In genomic region chr2:233802132-233802815, GRCh38 we compare ENCODE assay signal across 25 cellular contexts. TPM values are rescaled to one million over a fixed set of nuclear protein-coding genes. Genes with fewer than 3 reads are reported as not detected.
DNase-seq lines count a peak whose midpoint lies in the region; ATAC-seq, FAIRE-seq and TF ChIP-seq lines count a peak whose summit lies in the region.
"Had no signal": no experiment of that assay in that cellular context is flagged by ENCODE, and none has a peak within 500 bp of the region (broad histone marks: within the 10 kb centered on the region; RNA-seq: fewer than 3 reads in every experiment).

No MANE protein-coding gene starts in this region.

- TF ChIP-seq CTCF in A549 (IDR thresholded peaks at IDR 0.05) (no peak), hepatocyte (IDR thresholded peaks at IDR 0.05; ENCODE audit: poor library complexity) (no peak)

- no peaks in the 10 kb centered on the region for H3K79me2 ChIP-seq in hepatocyte

- H3K9me3 ChIP-seq in A549: no peaks in the 10 kb centered on the region
- no peaks in the 10 kb centered on the region for H3K9me3 ChIP-seq in hepatocyte (ENCODE audit: low read depth)
- H3K9me3 ChIP-seq: Caco-2 had no signal

- POLR2A ChIA-PET in A549 (lab: Yijun Ruan, JAX): no interaction called here

- H3K27me3 ChIP-seq in H7 (ENCODE audit: control insufficient read depth, insufficient read depth, low read length) (no peaks in the 10 kb centered on the region), hepatocyte (no peaks in the 10 kb centered on the region)
- H3K27me3 ChIP-seq: BLaER1 treated with 17β-estradiol and CSF1 and Interleukin-3, amounts not matched to agents 10 nM and 100 nM had no signal

- H3K36me3 ChIP-seq in H7 (replicated peaks; ENCODE audit: control insufficient read depth, insufficient read depth, low read length): no peaks in the 10 kb centered on the region
- H3K36me3 ChIP-seq in hepatocyte (replicated peaks; ENCODE audit: insufficient read depth, low read depth): no peaks in the 10 kb centered on the region
- H3K36me3 ChIP-seq: BLaER1 treated with 17β-estradiol and CSF1 and Interleukin-3, amounts not matched to agents 10 nM and 100 nM had no signal

- TF ChIP-seq RAD21 in A549 (conservative IDR thresholded peaks at IDR 0.05 in 1 of 2, IDR thresholded peaks at IDR 0.05 in 1 of 2): no peak

- H3K4me2 ChIP-seq in A549 (no peak overlapping the region), hepatocyte (no peak overlapping the region)
- H3K4me2 ChIP-seq: GM23338 had no signal

- peak overlapping the region; percentile 18 to 65; a peak in 3 of 6 replicates for H3K27ac ChIP-seq in A549
- H3K27ac ChIP-seq in hepatocyte: no peak overlapping the region
- H3K27ac ChIP-seq: BLaER1 treated with 17β-estradiol and CSF1 and Interleukin-3, amounts not matched to agents 10 nM and 100 nM; HL-60 had no signal

- H3K4me1 ChIP-seq in A549: peaks cover 8% of the 10 kb centered on the region
- H3K4me1 ChIP-seq in hepatocyte (ENCODE audit: insufficient read depth): no peaks in the 10 kb centered on the region
- H3K4me1 ChIP-seq: Caco-2 had no signal

- ATAC-seq in A549 (no peak), left lobe of liver (no peak), GM19324 (IDR thresholded peaks at IDR 0.05; ENCODE audit: low FRiP score, unreplicated experiment) (no peak), HG03139 (IDR thresholded peaks at IDR 0.05; ENCODE audit: unreplicated experiment) (no peak)
- ATAC-seq: GM23338, HepG2, K562, Panc1 had no signal

- TF ChIP-seq EP300 in A549 (IDR thresholded peaks at IDR 0.05): no peak

- FAIRE-seq in A549 (lab: Jason Lieb, UNC): no peak
- FAIRE-seq: HepG2, K562 had no signal

- CTCF ChIA-PET in A549 (lab: Yijun Ruan, JAX): interaction anchor here (0.9 kb wide), 1 partner anchor 30 kb away, joined by 3 read pairs; no protein-coding TSS in a partner anchor

- WGBS in A549 (ENCODE audit: missing lambda C conversion rate): 100% methylated on average over 2 of the region's 3 CpGs
- WGBS in hepatocyte (ENCODE audit: low lambda C conversion rate, missing lambda C conversion rate): 74% methylated on average over 3 of the region's 3 CpGs

- no peak overlapping the region for H2AFZ ChIP-seq in hepatocyte
- H2AFZ ChIP-seq: GM23338 had no signal

- no peaks in the 10 kb centered on the region for H4K20me1 ChIP-seq in hepatocyte (ENCODE audit: insufficient read depth, poor library complexity, severe bottlenecking)
- H4K20me1 ChIP-seq: BLaER1 treated with 17β-estradiol and CSF1 and Interleukin-3, amounts not matched to agents 10 nM and 100 nM had no signal

- DNase-seq in A549 (ENCODE audit: low read depth in 1 of 2, low spot score in 1 of 2) (no peak), H7 (peak; percentile 10), left lobe of liver (ENCODE audit: low spot score) (peak; percentile 22), hepatocyte (ENCODE audit: low spot score) (no peak)
- DNase-seq in stimulated activated CD8-positive, alpha-beta memory T cell treated with anti-CD3 and anti-CD28 coated beads, Interleukin-4, amount 100 ng/mL, for 48 hours: peak; percentile 20
- DNase-seq: Caco-2; CD4-positive, alpha-beta memory T cell; DMS 273 treated with DMSO at 0.1 percent for 48 hours; DMS79 treated with DMSO at 0.1 percent for 48 hours; HCEC 1CT; NCI-H1092 treated with DMSO at 0.1 percent for 48 hours; NCI-H146; NCI-H2029; NCI-H226; NCI-H510A treated with DMSO at 0.1 percent for 48 hours; NCI-H774; SIG-M5 had no signal

- no peaks in the 10 kb centered on the region for H3K9me2 ChIP-seq in hepatocyte (replicated peaks; ENCODE audit: insufficient read depth)

- H3K4me3 ChIP-seq in A549 (no peak overlapping the region), H7 (ENCODE audit: insufficient read depth, low read depth, low read length) (no peak overlapping the region), hepatocyte (no peak overlapping the region)
- H3K4me3 ChIP-seq: BLaER1 treated with 17β-estradiol and CSF1 and Interleukin-3, amounts not matched to agents 10 nM and 100 nM; GM23338; K562 had no signal

- TF ChIP-seq POLR2A in A549 (IDR thresholded peaks at IDR 0.05; ENCODE audit: low read length): no peak

TF ChIP-seq in A549, 52 proteins besides CTCF, POLR2A, EP300 and RAD21:
- TF ChIP-seq SMC3 (IDR thresholded peaks at IDR 0.05): no peak
- TF ChIP-seq EHMT2 (IDR thresholded peaks at IDR 0.05; ENCODE audit: low read depth): no peak
- TF ChIP-seq ELK1 (IDR thresholded peaks at IDR 0.05; ENCODE audit: low read depth, low read length): no peak

RNA-seq across cellular contexts. Expression of gene MROH2A, which starts 24.1 kb away (rescaled TPM):
- polyA plus RNA-seq in A549 (2011; rRNA removed) (0.63 and 0.71 TPM in 2 replicates), A549 (2017; fragmentation: RNase III; extraction: RNeasy Plus Mini Kit Qiagen cat#74134 plus additional on column Dnase treatment) (0.04 to 0.28 TPM (median 0.10 TPM) in 3 replicates), hepatocyte (not detected in 2 replicates)
- 0.25 and 0.26 TPM in 2 replicates for polyA plus RNA-seq in A549 (2012; cell fraction: cytosol; rRNA removed)
- polyA plus RNA-seq in A549 (2012; cell fraction: nucleus; rRNA removed): 0.30 and 0.58 TPM in 2 replicates
- polyA minus RNA-seq in A549 (2011; rRNA and poly(A)+ RNA removed): 0.54 TPM in 1 of 2 replicates, not detected in the other
- total RNA-seq in H7 (2014; rRNA removed; shearing (Covaris generic)): not detected in 2 replicates
- total RNA-seq in left lobe of liver (6.6 TPM), hepatocyte (not detected in 2 replicates)
- total RNA-seq: Caco-2; CD4-positive, alpha-beta memory T cell; GM23338; K562 had no signal
- polyA plus RNA-seq: CD4-positive, alpha-beta memory T cell; GM23338 had no signal

RNA-seq across cellular contexts. Expression of gene UGT1A1, which starts 42.2 kb away (rescaled TPM):
- 1.9 and 2.5 TPM in 2 replicates for polyA plus RNA-seq in A549 (2011; rRNA removed)
- polyA plus RNA-seq in A549 (2012; cell fraction: cytosol; rRNA removed): 0.75 and 0.96 TPM in 2 replicates
- polyA plus RNA-seq in A549 (2012; cell fraction: nucleus; rRNA removed): 0.64 and 0.89 TPM in 2 replicates
- 1.4 to 2.0 TPM (median 1.9 TPM) in 3 replicates for polyA plus RNA-seq in A549 (2017; fragmentation: RNase III; extraction: RNeasy Plus Mini Kit Qiagen cat#74134 plus additional on column Dnase treatment)
- 3.4 and 3.5 TPM in 2 replicates for polyA minus RNA-seq in A549 (2011; rRNA and poly(A)+ RNA removed)
- not detected in 2 replicates for total RNA-seq in H7 (2014; rRNA removed; shearing (Covaris generic))
- 152 TPM for total RNA-seq in left lobe of liver
- total RNA-seq in hepatocyte: 0.53 and 0.60 TPM in 2 replicates
- 0.51 and 0.91 TPM in 2 replicates for polyA plus RNA-seq in hepatocyte
- total RNA-seq: CD4-positive, alpha-beta memory T cell; GM23338; K562 had no signal
- polyA plus RNA-seq: CD4-positive, alpha-beta memory T cell; GM23338; K562 had no signal

RNA-seq across cellular contexts. Expression of gene HJURP, which starts 52.1 kb away (rescaled TPM):
- polyA plus RNA-seq in A549 (2011; rRNA removed) (111 and 119 TPM in 2 replicates), A549 (2017; fragmentation: RNase III; extraction: RNeasy Plus Mini Kit Qiagen cat#74134 plus additional on column Dnase treatment) (102 to 109 TPM (median 103 TPM) in 3 replicates), hepatocyte (2.7 and 3.6 TPM in 2 replicates)
- polyA plus RNA-seq in A549 (2012; cell fraction: cytosol; rRNA removed): 118 and 128 TPM in 2 replicates
- 310 and 320 TPM in 2 replicates for polyA plus RNA-seq in A549 (2012; cell fraction: nucleus; rRNA removed)
- 230 and 268 TPM in 2 replicates for polyA minus RNA-seq in A549 (2011; rRNA and poly(A)+ RNA removed)
- total RNA-seq in H7 (2014; rRNA removed; shearing (Covaris generic)): 61.6 and 84.5 TPM in 2 replicates
- total RNA-seq in left lobe of liver (0.50 TPM), hepatocyte (5.0 and 5.3 TPM in 2 replicates)
- polyA plus RNA-seq: CD4-positive, alpha-beta memory T cell had no signal

Comparison
In these comparisons a context has a peak if more than half of its experiments do, and no peak if none do; other contexts are left out.
1. DNase-seq: peak in H7 (single experiment), left lobe of liver (single experiment) and stimulated activated CD8-positive, alpha-beta memory T cell treated with anti-CD3 and anti-CD28 coated beads, Interleukin-4, amount 100 ng/mL, for 48 hours (single experiment); none in A549 (0 of 2) and hepatocyte (single experiment).
2. RNA of gene UGT1A1, which starts 42.2 kb away (total RNA-seq): 152 TPM in left lobe of liver (single experiment); 0.53 to 0.60 TPM in hepatocyte and not detected in H7; every median in the first group is over 10 times any median in the second.
3. RNA of gene HJURP, which starts 52.1 kb away (total RNA-seq): 61.6 to 84.5 TPM in H7; 5.0 to 5.3 TPM in hepatocyte and 0.50 TPM in left lobe of liver (single experiment); every median in the first group is over 10 times any median in the second.